19 cellular contexts compared by ENCODE assay signal in the genomic region with DNA sequence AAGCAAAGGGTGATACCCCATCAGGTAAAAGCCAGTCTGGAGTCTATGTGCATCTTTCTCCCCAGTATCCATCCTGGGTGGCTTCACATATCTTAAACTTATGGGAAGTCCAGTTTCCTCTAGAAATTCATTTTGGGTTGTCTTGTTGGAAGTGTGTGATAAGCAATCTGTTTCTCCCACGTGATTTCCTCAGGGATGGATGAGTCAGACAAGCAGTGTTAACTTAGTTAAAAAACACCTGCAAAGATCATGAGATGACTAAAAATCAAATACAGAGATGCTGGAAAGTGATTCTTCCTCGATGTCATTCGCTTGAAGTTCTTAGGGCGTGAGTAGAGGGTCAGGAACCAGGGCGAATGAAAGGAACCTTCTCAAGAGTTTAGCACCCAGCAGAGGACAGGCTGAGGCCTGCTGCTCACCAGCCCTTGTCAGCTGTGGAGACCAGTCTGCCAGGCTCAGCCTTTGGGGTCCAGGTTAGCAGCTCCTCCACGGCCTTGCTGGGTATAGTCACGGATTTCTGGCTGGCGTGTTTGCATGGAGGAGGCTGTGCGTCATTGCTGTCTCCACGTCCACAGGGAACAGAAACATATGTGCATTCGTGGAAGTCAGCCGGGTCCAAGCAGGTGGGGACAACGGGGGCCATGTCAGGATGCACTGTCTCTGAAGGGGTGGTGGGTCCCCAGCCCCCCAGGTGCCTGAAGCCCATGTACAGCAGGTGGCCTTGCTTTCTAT. TPM values are rescaled to one million over a fixed set of nuclear protein-coding genes. Genes with fewer than 3 reads are reported as not detected.
DNase-seq lines count a peak whose midpoint lies in the region; ATAC-seq, FAIRE-seq and TF ChIP-seq lines count a peak whose summit lies in the region.
"Had no signal": no experiment of that assay in that cellular context is flagged by ENCODE, and none has a peak within 500 bp of the region (broad histone marks: within the 10 kb centered on the region; RNA-seq: fewer than 3 reads in every experiment).

No MANE protein-coding gene starts in this region.

- H3K4me3 Mint-ChIP-seq in mesothelial cell of epicardium, result no peak overlapping the region
- H3K4me3 Mint-ChIP-seq: CD4-positive, CD25-positive, alpha-beta regulatory T cell; IgD-negative memory B cell had no signal

- H3K9me3 Mint-ChIP-seq in mesothelial cell of epicardium, result no peaks in the 10 kb centered on the region

- no peak overlapping the region for H3K4me3 ChIP-seq in bronchial epithelial cell (ENCODE audit: low read depth, low read length)
- no peak overlapping the region for H3K4me3 ChIP-seq in fibroblast of villous mesenchyme (ENCODE audit: low read depth, low read length)
- H3K4me3 ChIP-seq: MG63, Peyer's patch, SJSA1 had no signal

- no peak overlapping the region for H3K27ac Mint-ChIP-seq in mesothelial cell of epicardium
- H3K27ac Mint-ChIP-seq: CD4-positive, CD25-positive, alpha-beta regulatory T cell; IgD-negative memory B cell had no signal

- DNase-seq in NCI-H226 (peak; percentile 60), bronchial epithelial cell (ENCODE audit: low read depth) (peak; percentile 58), fibroblast of villous mesenchyme (ENCODE audit: low read depth) (peak; percentile 41), putamen (ENCODE audit: low spot score) (peak; percentile 53), NCI-H1436 treated with DMSO at 0.1 percent for 48 hours (lab: John Stamatoyannopoulos, UW) (no peak), NCI-H128 (lab: John Stamatoyannopoulos, UW; ENCODE audit: unreplicated experiment) (no peak), mesothelial cell of epicardium (ENCODE audit: low spot score in 2 of 2, unreplicated experiment in 2 of 2) (no peak)
- DNase-seq: CD4-positive, CD25-positive, alpha-beta regulatory T cell; Karpas-422; MG63; NCI-H1436; NCI-H1930; NCI-H510A; NCI-H748 treated with DMSO at 0.1 percent for 48 hours; Peyer's patch had no signal

- H3K36me3 Mint-ChIP-seq in mesothelial cell of epicardium, result no peaks in the 10 kb centered on the region
- H3K36me3 Mint-ChIP-seq: CD4-positive, CD25-positive, alpha-beta regulatory T cell had no signal

- H3K4me1 Mint-ChIP-seq in mesothelial cell of epicardium, result peaks cover 11% of the 10 kb centered on the region
- H3K4me1 Mint-ChIP-seq: CD4-positive, CD25-positive, alpha-beta regulatory T cell had no signal

- TF ChIP-seq CTCF in bronchial epithelial cell (IDR thresholded peaks at IDR 0.05; ENCODE audit: insufficient read depth, low read length, severe bottlenecking) (no peak), fibroblast of villous mesenchyme (IDR thresholded peaks at IDR 0.05; ENCODE audit: insufficient read depth, low read depth, low read length) (no peak), mesothelial cell of epicardium (IDR thresholded peaks at IDR 0.05; ENCODE audit: unreplicated experiment) (no peak)

- ATAC-seq in HG03439 (IDR thresholded peaks at IDR 0.05; ENCODE audit: unreplicated experiment), result no peak

- H3K27me3 Mint-ChIP-seq in mesothelial cell of epicardium (ENCODE audit: low read depth), result peaks cover 14% of the 10 kb centered on the region

- peak; percentile 40 for FAIRE-seq in bronchial epithelial cell (lab: Jason Lieb, UNC)

- no peaks in the 10 kb centered on the region for H3K36me3 ChIP-seq in bronchial epithelial cell (ENCODE audit: control insufficient read depth, insufficient read depth, low read length)
- H3K36me3 ChIP-seq: MG63, Peyer's patch, SJSA1 had no signal

- no peaks in the 10 kb centered on the region for H3K27me3 ChIP-seq in bronchial epithelial cell (ENCODE audit: control insufficient read depth, insufficient read depth, low read length)
- H3K27me3 ChIP-seq: Peyer's patch had no signal

RNA-seq across cellular contexts. Expression of gene PNPLA1, which starts 2.8 kb away (rescaled TPM):
- total RNA-seq in bronchial epithelial cell, result 0.26 and 1.2 TPM in 2 replicates
- total RNA-seq in fibroblast of villous mesenchyme, result not detected in 2 replicates
- 0.14 TPM in 1 of 3 replicates, not detected in the others for total RNA-seq in mesothelial cell of epicardium
- total RNA-seq: H4, SJSA1 had no signal

Comparison
In these comparisons a context has a peak if more than half of its experiments do, and no peak if none do; other contexts are left out.
1. DNase-seq: peak in NCI-H226 (single experiment), bronchial epithelial cell (single experiment), fibroblast of villous mesenchyme (single experiment) and putamen (single experiment); none in NCI-H1436 treated with DMSO at 0.1 percent for 48 hours (single experiment), NCI-H128 (single experiment) and mesothelial cell of epicardium (0 of 2).